In the genomic region with DNA sequence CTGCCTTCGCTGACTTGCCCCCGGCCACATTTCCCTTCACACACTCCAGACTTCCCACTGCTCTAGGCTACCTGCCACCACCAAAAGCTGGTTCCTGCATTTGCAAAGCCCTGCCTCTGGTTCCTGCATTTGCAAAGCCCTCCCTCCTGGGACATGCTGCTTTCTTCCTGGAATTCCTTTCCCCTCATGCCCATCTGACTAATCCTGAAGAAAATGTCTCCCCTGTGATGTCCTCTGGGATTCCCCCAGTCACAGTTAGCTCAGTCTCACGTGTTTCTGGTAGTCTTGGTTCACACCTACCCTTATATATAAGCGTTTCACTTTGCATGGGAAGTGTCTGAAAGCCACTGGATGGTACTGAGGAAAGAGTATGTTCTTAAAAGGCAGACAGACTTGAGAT, we compare ENCODE assay signal across 1 cellular context.
TF ChIP-seq lines count a peak whose summit lies in the region.

No MANE protein-coding gene starts in this region.

TF ChIP-seq in IMR-90, 13 proteins besides CTCF, POLR2A, EP300 and RAD21 (continued from another document):
- TF ChIP-seq NFE2L2 (IDR thresholded peaks at IDR 0.05; ENCODE audit: low read depth, low read length) = no peak
